Comparison of ENCODE assay signal across 1 cellular context in genomic region chr11:117143871-117144476, GRCh38.
TF ChIP-seq lines count a peak whose summit lies in the region.

PAFAH1B2 (plus strand) TSS chr11:117144287; CDS start chr11:117152448, 8,161 bp downstream.

TF ChIP-seq in A549, 52 proteins besides CTCF, POLR2A, EP300 and RAD21 (continued from another document):
- TF ChIP-seq ATOH8 (CRISPR knock-in tag; IDR thresholded peaks at IDR 0.05; ENCODE audit: low read depth) = peak; percentile 69; the same call in 1 of the 2 replicates
- no peak for TF ChIP-seq SMC3 (IDR thresholded peaks at IDR 0.05)
- peak; percentile 47; the same call in 1 of the 2 replicates for TF ChIP-seq EHF (CRISPR knock-in tag; IDR thresholded peaks at IDR 0.05)
- TF ChIP-seq PBX3 (IDR thresholded peaks at IDR 0.05) = peak; percentile 90
